Comparison of ENCODE assay signal across 13 cellular contexts in genomic region chr6:56911847-56912246, GRCh38. TPM values are rescaled to one million over a fixed set of nuclear protein-coding genes. Genes with fewer than 3 reads are reported as not detected.
DNase-seq lines count a peak whose midpoint lies in the region; TF ChIP-seq lines count a peak whose summit lies in the region.
"Had no signal": no experiment of that assay in that cellular context is flagged by ENCODE, and none has a peak within 500 bp of the region (broad histone marks: within the 10 kb centered on the region; RNA-seq: fewer than 3 reads in every experiment).

No MANE protein-coding gene starts in this region.

- DNase-seq in EL (peak; percentile 90), NCI-H226 (peak; percentile 17), endodermal cell (no peak), myocyte (ENCODE audit: low read depth) (peak; percentile 88), prostate gland (ENCODE audit: low spot score) (no peak), NCI-H1436 treated with DMSO at 0.1 percent for 48 hours (lab: John Stamatoyannopoulos, UW) (no peak)
- no peak for DNase-seq in T-helper 2 cell treated with Interferon-gamma antibody and Interleukin-4, amounts not matched to agents 5 μg/mL and 100 μg/mL, for 36 hours (ENCODE audit: low spot score)
- no peak for DNase-seq in activated CD4-positive, CD25-positive, alpha-beta regulatory T cell treated with anti-CD3 and anti-CD28 coated beads, Interleukin-2, amount 50 U/mL, for 72 hours
- DNase-seq: activated CD8-positive, alpha-beta memory T cell treated with anti-CD3 and anti-CD28 coated beads, Interleukin-2, amount 50 U/mL, for 4 hours; aorta; COR-L47; NCI-H1694 had no signal

- H3K4me1 Mint-ChIP-seq in endodermal cell = peaks cover 13% of the 10 kb centered on the region
- no peaks in the 10 kb centered on the region for H3K4me1 Mint-ChIP-seq in T-helper 2 cell treated with Interferon-gamma antibody and Interleukin-4, amounts not matched to agents 5 μg/mL and 100 μg/mL, for 36 hours (ENCODE audit: low read depth)
- H3K4me1 Mint-ChIP-seq: neural crest cell had no signal

- H3K9ac ChIP-seq in endodermal cell (ENCODE audit: extremely low read depth, low read length, poor library complexity, severe bottlenecking) = no peak overlapping the region

- H3K9me3 ChIP-seq in endodermal cell (ENCODE audit: control insufficient read depth, low read length) = no peaks in the 10 kb centered on the region
- no peaks in the 10 kb centered on the region for H3K9me3 ChIP-seq in prostate gland

- H3K36me3 ChIP-seq in endodermal cell (ENCODE audit: control insufficient read depth, insufficient read depth, low read length) (no peaks in the 10 kb centered on the region), prostate gland (no peaks in the 10 kb centered on the region)

- H3K27me3 ChIP-seq in endodermal cell (ENCODE audit: control insufficient read depth, insufficient read depth, low read length, poor library complexity, severe bottlenecking) = no peaks in the 10 kb centered on the region
- no peaks in the 10 kb centered on the region for H3K27me3 ChIP-seq in prostate gland (replicated peaks; ENCODE audit: insufficient read depth)

- H3K4me1 ChIP-seq in endodermal cell (ENCODE audit: control insufficient read depth, insufficient read depth, low read length) (peaks cover 7% of the 10 kb centered on the region), prostate gland (replicated peaks) (no peaks in the 10 kb centered on the region)

- no peaks in the 10 kb centered on the region for H3K27me3 Mint-ChIP-seq in endodermal cell (ENCODE audit: insufficient read depth)
- H3K27me3 Mint-ChIP-seq in T-helper 2 cell treated with Interferon-gamma antibody and Interleukin-4, amounts not matched to agents 5 μg/mL and 100 μg/mL, for 36 hours (ENCODE audit: low read depth) = peaks cover 15% of the 10 kb centered on the region

- TF ChIP-seq POLR2A in prostate gland (IDR thresholded peaks at IDR 0.05) = no peak

- no peak overlapping the region for H3K4me3 Mint-ChIP-seq in endodermal cell
- no peak overlapping the region for H3K4me3 Mint-ChIP-seq in T-helper 2 cell treated with Interferon-gamma antibody and Interleukin-4, amounts not matched to agents 5 μg/mL and 100 μg/mL, for 36 hours
- H3K4me3 Mint-ChIP-seq: neural crest cell had no signal

- TF ChIP-seq CTCF in endodermal cell (conservative IDR thresholded peaks at IDR 0.05) (no peak), prostate gland (IDR thresholded peaks at IDR 0.05) (no peak)

- H3K36me3 Mint-ChIP-seq in endodermal cell (ENCODE audit: low read depth) = no peaks in the 10 kb centered on the region
- no peaks in the 10 kb centered on the region for H3K36me3 Mint-ChIP-seq in T-helper 2 cell treated with Interferon-gamma antibody and Interleukin-4, amounts not matched to agents 5 μg/mL and 100 μg/mL, for 36 hours (ENCODE audit: low read depth)

- 53% methylated on average over 1 of the region's 1 CpG; no CpG with 5 or more reads in 1 of the 2 experiments for WGBS in endodermal cell (ENCODE audit: insufficient coverage in 1 of 2, insufficient read length in 1 of 2), 2 experiments
- 50% methylated on average over 1 of the region's 1 CpG for WGBS in prostate gland

- peak overlapping the region; percentile 87 for H3K27ac Mint-ChIP-seq in endodermal cell
- H3K27ac Mint-ChIP-seq in T-helper 2 cell treated with Interferon-gamma antibody and Interleukin-4, amounts not matched to agents 5 μg/mL and 100 μg/mL, for 36 hours = no peak overlapping the region

- H3K4me3 ChIP-seq in endodermal cell (ENCODE audit: low read length) (no peak overlapping the region), prostate gland (no peak overlapping the region)

- H3K27ac ChIP-seq in endodermal cell (ENCODE audit: low read depth, low read length) = no peak overlapping the region
- no peak overlapping the region for H3K27ac ChIP-seq in prostate gland

- intact Hi-C loops in prostate gland (cut with DNase I) = no loop called here

- no peaks in the 10 kb centered on the region for H3K9me3 Mint-ChIP-seq in endodermal cell
- no peaks in the 10 kb centered on the region for H3K9me3 Mint-ChIP-seq in T-helper 2 cell treated with Interferon-gamma antibody and Interleukin-4, amounts not matched to agents 5 μg/mL and 100 μg/mL, for 36 hours
- H3K9me3 Mint-ChIP-seq: neural crest cell had no signal

RNA-seq across cellular contexts. Expression of gene BEND6, which starts 43.1 kb away (rescaled TPM):
- total RNA-seq in endodermal cell = under 1 TPM; 0.57 to 0.95 TPM
- polyA plus RNA-seq in endodermal cell (2013, experiment 1 of 2) = 0.78 TPM
- 0.99 TPM for polyA plus RNA-seq in endodermal cell (2013, experiment 2 of 2)
- 8.6 and 12.0 TPM in 2 replicates for total RNA-seq in myocyte
- 5.3 TPM for polyA plus RNA-seq in myocyte (2012)
- total RNA-seq in prostate gland = 1 to 10 TPM in 1 of 2 donors, under 1 TPM in 1; 0.32 to 3.2 TPM

Comparison
In these comparisons a context has a peak if more than half of its experiments do, and no peak if none do; other contexts are left out.
1. DNase-seq: peak in EL (single experiment), NCI-H226 (single experiment) and myocyte (single experiment); none in endodermal cell (single experiment), T-helper 2 cell treated with Interferon-gamma antibody and Interleukin-4, amounts not matched to agents 5 μg/mL and 100 μg/mL, for 36 hours (single experiment), activated CD4-positive, CD25-positive, alpha-beta regulatory T cell treated with anti-CD3 and anti-CD28 coated beads, Interleukin-2, amount 50 U/mL, for 72 hours (single experiment), prostate gland (single experiment) and NCI-H1436 treated with DMSO at 0.1 percent for 48 hours (single experiment).